Comparison of ENCODE assay signal across 1 cellular context in genomic region chr7:73978681-73979563, GRCh38.
TF ChIP-seq lines count a peak whose summit lies in the region.

No MANE protein-coding gene starts in this region.

TF ChIP-seq in HepG2, 621 proteins besides CTCF, POLR2A, EP300 and RAD21 (continued from another document and continues in another):
- TF ChIP-seq THRA (CRISPR knock-in tag; IDR thresholded peaks at IDR 0.05; ENCODE audit: borderline replicate concordance): peak; percentile 52; the same call in 1 of the 2 replicates
- peak; percentile 72; the same call in 1 of the 2 replicates for TF ChIP-seq ATF2 (CRISPR knock-in tag; IDR thresholded peaks at IDR 0.05)
- TF ChIP-seq TBX2 (CRISPR knock-in tag; IDR thresholded peaks at IDR 0.05; ENCODE audit: borderline replicate concordance): peak; percentile 33; the same call in 1 of the 2 replicates
- TF ChIP-seq REPIN1 (CRISPR knock-in tag; IDR thresholded peaks at IDR 0.05; ENCODE audit: borderline replicate concordance, low read depth): peak; percentile 72; the same call in 1 of the 2 replicates
- TF ChIP-seq ETV5 (CRISPR knock-in tag; IDR thresholded peaks at IDR 0.05; ENCODE audit: borderline replicate concordance): no peak
- no peak for TF ChIP-seq BCLAF1 (IDR thresholded peaks at IDR 0.05)
- no peak for TF ChIP-seq RFX5 (IDR thresholded peaks at IDR 0.05; ENCODE audit: low read depth, low read length)
- no peak for TF ChIP-seq IKZF5 (CRISPR knock-in tag; IDR thresholded peaks at IDR 0.05)
- no peak for TF ChIP-seq PHF8 (CRISPR knock-in tag; IDR thresholded peaks at IDR 0.05)
- TF ChIP-seq GLMP (CRISPR knock-in tag; IDR thresholded peaks at IDR 0.05; ENCODE audit: borderline replicate concordance): no peak
- TF ChIP-seq ZHX2 (IDR thresholded peaks at IDR 0.05; ENCODE audit: low read depth): no peak
- TF ChIP-seq ZHX2 (CRISPR knock-in tag; IDR thresholded peaks at IDR 0.05; ENCODE audit: borderline replicate concordance): no peak
- TF ChIP-seq ZNF383 (CRISPR knock-in tag; IDR thresholded peaks at IDR 0.05; ENCODE audit: borderline replicate concordance): no peak
- TF ChIP-seq ZNF280D (CRISPR knock-in tag; IDR thresholded peaks at IDR 0.05): no peak
- TF ChIP-seq ARID5B (CRISPR knock-in tag; IDR thresholded peaks at IDR 0.05): peak; percentile 24; the same call in 1 of the 2 replicates
- TF ChIP-seq SOX5 (CRISPR knock-in tag; IDR thresholded peaks at IDR 0.05; ENCODE audit: borderline replicate concordance): no peak
- no peak for TF ChIP-seq ZBTB26 (CRISPR knock-in tag; IDR thresholded peaks at IDR 0.05; ENCODE audit: borderline replicate concordance)
- TF ChIP-seq ZMYM4 (CRISPR knock-in tag; IDR thresholded peaks at IDR 0.05): peak; percentile 87
- 0 out of 2 replicates have a peak, but pooled peaks have one; percentile 47 for TF ChIP-seq KLF12 (CRISPR knock-in tag; IDR thresholded peaks at IDR 0.05; ENCODE audit: borderline replicate concordance)
- TF ChIP-seq DNMT3B (CRISPR knock-in tag; conservative IDR thresholded peaks at IDR 0.05): no peak
- no peak for TF ChIP-seq MBNL3 (CRISPR knock-in tag; conservative IDR thresholded peaks at IDR 0.05)
- TF ChIP-seq THAP11 (CRISPR knock-in tag; IDR thresholded peaks at IDR 0.05): peak; percentile 67
- no peak for TF ChIP-seq TSC22D2 (CRISPR knock-in tag; IDR thresholded peaks at IDR 0.05; ENCODE audit: borderline replicate concordance)
